In genomic region chr5:154352960-154353548, GRCh38 we compare ENCODE assay signal across 26 cellular contexts.
A peak's percentile ranks its signal among the peaks of the same experiment; 100 is the strongest.
DNase-seq lines count a peak whose midpoint lies in the region; ATAC-seq, FAIRE-seq and TF ChIP-seq lines count a peak whose summit lies in the region.
"Had no signal": no experiment of that assay in that cellular context is flagged by ENCODE, and none has a peak within 500 bp of the region (broad histone marks: within the 10 kb centered on the region; RNA-seq: fewer than 3 reads in every experiment).

No MANE protein-coding gene starts in this region.

- no peak overlapping the region for H3K4me2 ChIP-seq in IMR-90 (ENCODE audit: low read depth, low read length)
- no peak overlapping the region for H3K4me2 ChIP-seq in neuronal stem cell (ENCODE audit: insufficient read depth, low read length, poor library complexity, severe bottlenecking)
- H3K4me2 ChIP-seq: BLaER1 treated with 17β-estradiol and CSF1 and Interleukin-3, amounts not matched to agents 10 nM and 100 nM had no signal

- H3K23ac ChIP-seq in IMR-90 (ENCODE audit: low read depth, low read length): no peak overlapping the region; the same call in 1 of the 2 replicates
- no peak overlapping the region for H3K23ac ChIP-seq in neuronal stem cell (ENCODE audit: low read depth, low read length, poor library complexity)

- dilution Hi-C loops in IMR-90 (cut with HindIII; ENCODE audit: low sequenced_read_pairs, unreplicated experiment): no loop called here

- no peak for TF ChIP-seq POLR2A in IMR-90 (IDR thresholded peaks at IDR 0.05; ENCODE audit: low read depth, low read length)
- no peak for TF ChIP-seq POLR2A in testis (IDR thresholded peaks at IDR 0.05)
- TF ChIP-seq POLR2A in H54 (IDR thresholded peaks at IDR 0.05; ENCODE audit: low read depth, low read length): no peak

- H2AFZ ChIP-seq in IMR-90 (replicated peaks; ENCODE audit: low read length, poor library complexity) (no peak overlapping the region), neuronal stem cell (ENCODE audit: low read length) (no peak overlapping the region)

- ATAC-seq in IMR-90 (ENCODE audit: low read depth): no peak
- no peak for ATAC-seq in GM21390 (IDR thresholded peaks at IDR 0.05; ENCODE audit: unreplicated experiment)

- TF ChIP-seq RAD21 in IMR-90 (IDR thresholded peaks at IDR 0.05; ENCODE audit: low read length): no peak

- no peak overlapping the region for H4K5ac ChIP-seq in IMR-90 (ENCODE audit: low read depth, low read length)

- no peak for DNase-seq in IMR-90
- peak; percentile 79 for DNase-seq in choroid plexus epithelial cell (ENCODE audit: low read depth)
- DNase-seq in neuronal stem cell (ENCODE audit: low spot score): no peak
- DNase-seq in testis: peak; percentile 42
- DNase-seq in HuH-7.5 (ENCODE audit: low spot score): no peak
- no peak for DNase-seq in H54 (ENCODE audit: insufficient read length, low spot score)
- DNase-seq: AML-193; CD4-positive, alpha-beta memory T cell; COR-L47; DMS53; H7; Karpas-422; NCI-H1092 treated with DMSO at 0.1 percent for 48 hours; NCI-H1436; NCI-H187; NCI-H2081 treated with DMSO at 0.1 percent for 48 hours; NCI-H2171; NCI-H226; NCI-H510A; NCI-H69; Right ventricle myocardium superior; RPMI8226 had no signal

- no peak overlapping the region for H3K4me3 ChIP-seq in IMR-90 (ENCODE audit: insufficient read depth, low read depth, low read length)
- no peak overlapping the region for H3K4me3 ChIP-seq in choroid plexus epithelial cell (ENCODE audit: low read depth, low read length)
- H3K4me3 ChIP-seq in neuronal stem cell (ENCODE audit: low read length in 2 of 2): no peak overlapping the region
- no peak overlapping the region for H3K4me3 ChIP-seq in testis
- H3K4me3 ChIP-seq: BLaER1 treated with 17β-estradiol and CSF1 and Interleukin-3, amounts not matched to agents 10 nM and 100 nM; SJSA1 had no signal

- FAIRE-seq in H54 (lab: Jason Lieb, UNC): no peak
- FAIRE-seq: A204.1 had no signal

- H3K9ac ChIP-seq in IMR-90 (ENCODE audit: low read depth, low read length) (no peak overlapping the region), neuronal stem cell (ENCODE audit: low read depth, low read length, poor library complexity) (no peak overlapping the region)
- H3K9ac ChIP-seq: BLaER1 treated with 17β-estradiol and CSF1 and Interleukin-3, amounts not matched to agents 10 nM and 100 nM had no signal

- POLR2A ChIA-PET in IMR-90 (lab: Charles Lee; ENCODE audit: unreplicated experiment): no interaction called here

- intact Hi-C loops in IMR-90 (cut with micrococcal nuclease): no loop called here
- intact Hi-C loops in testis (cut with DNase I; ENCODE audit: low total_unique reads): no loop called here

- H4K91ac ChIP-seq in IMR-90 (ENCODE audit: insufficient read depth, low read depth, low read length) (peak overlapping the region; percentile 4; the same call in 1 of the 2 replicates), neuronal stem cell (ENCODE audit: low read depth, low read length, poor library complexity) (no peak overlapping the region)

- BruUV-seq in IMR-90 (replicated peaks; lab: Mats Ljungman, UMichigan): no TSS peak

- H3K4ac ChIP-seq in IMR-90 (ENCODE audit: low read depth, low read length) (peak overlapping the region; percentile 47; the same call in 1 of the 2 replicates), neuronal stem cell (ENCODE audit: low read length) (no peak overlapping the region)

- H3K9me3 ChIP-seq in IMR-90 (ENCODE audit: control insufficient read depth, insufficient read depth, low read length): no peaks in the 10 kb centered on the region
- no peaks in the 10 kb centered on the region for H3K9me3 ChIP-seq in neuronal stem cell (replicated peaks in 1 of 2; ENCODE audit: control insufficient read depth in 2 of 2, insufficient read depth in 1 of 2, low read depth in 1 of 2, low read length in 2 of 2)
- no peaks in the 10 kb centered on the region for H3K9me3 ChIP-seq in testis
- H3K9me3 ChIP-seq: BLaER1 treated with 17β-estradiol and CSF1 and Interleukin-3, amounts not matched to agents 10 nM and 100 nM; SJSA1 had no signal

- H2BK120ac ChIP-seq in IMR-90 (ENCODE audit: low read depth, low read length) (peak overlapping the region; percentile 16; the same call in 1 of the 2 replicates), neuronal stem cell (ENCODE audit: low read depth, low read length) (no peak overlapping the region)

- H2BK12ac ChIP-seq in neuronal stem cell (ENCODE audit: low read length): no peak overlapping the region

- H2BK5ac ChIP-seq in IMR-90 (ENCODE audit: low read depth, low read length, poor library complexity, severe bottlenecking) (no peak overlapping the region), neuronal stem cell (ENCODE audit: low read length) (no peak overlapping the region)

- H4K8ac ChIP-seq in IMR-90 (ENCODE audit: low read depth in 2 of 2, low read length in 2 of 2) (0 out of 4 replicates have a peak overlapping the region, but pooled peaks of 1 of the 2 experiments have one; percentile 12), neuronal stem cell (ENCODE audit: low read depth, low read length) (no peak overlapping the region)

- in situ Hi-C loops in IMR-90 (cut with MboI; ENCODE audit: low sequenced_read_pairs): no loop called here

- H3K18ac ChIP-seq in IMR-90 (ENCODE audit: low read depth, low read length): no peak overlapping the region
- peak overlapping the region; percentile 42 for H3K18ac ChIP-seq in neuronal stem cell (ENCODE audit: low read length)

- H3K36me3 ChIP-seq in IMR-90 (ENCODE audit: control insufficient read depth, insufficient read depth, low read length): no peaks in the 10 kb centered on the region
- H3K36me3 ChIP-seq in neuronal stem cell (replicated peaks in 1 of 2; ENCODE audit: control insufficient read depth in 2 of 2, insufficient read depth in 2 of 2, low read length in 2 of 2): no peaks in the 10 kb centered on the region
- H3K36me3 ChIP-seq in testis (ENCODE audit: low read depth, missing control alignments): no peaks in the 10 kb centered on the region
- H3K36me3 ChIP-seq: BLaER1 treated with 17β-estradiol and CSF1 and Interleukin-3, amounts not matched to agents 10 nM and 100 nM had no signal

- H3K9me1 ChIP-seq in IMR-90 (ENCODE audit: insufficient read depth, low read length): peaks cover 30% of the 10 kb centered on the region

- no peaks in the 10 kb centered on the region for H3K27me3 ChIP-seq in IMR-90 (ENCODE audit: control insufficient read depth, insufficient read depth, low read length)
- no peaks in the 10 kb centered on the region for H3K27me3 ChIP-seq in neuronal stem cell (ENCODE audit: control insufficient read depth in 3 of 3, insufficient read depth in 3 of 3, low read depth in 1 of 3, low read length in 3 of 3)
- H3K27me3 ChIP-seq in testis: no peaks in the 10 kb centered on the region
- H3K27me3 ChIP-seq: BLaER1 treated with 17β-estradiol and CSF1 and Interleukin-3, amounts not matched to agents 10 nM and 100 nM; SJSA1 had no signal

- CTCF ChIA-PET in IMR-90 (lab: Yijun Ruan, JAX): interaction anchor here (0.6 kb wide), 1 partner anchor 79 kb away, joined by 3 read pairs; no protein-coding TSS in a partner anchor

- TF ChIP-seq CTCF in IMR-90 (conservative IDR thresholded peaks at IDR 0.05; ENCODE audit: low read depth, low read length) (no peak), choroid plexus epithelial cell (conservative IDR thresholded peaks at IDR 0.05; ENCODE audit: low read depth, low read length) (no peak), testis (IDR thresholded peaks at IDR 0.05) (no peak)

- no peak overlapping the region; the same call in 1 of the 2 replicates for H2AK5ac ChIP-seq in IMR-90 (ENCODE audit: low read depth, low read length)
- H2AK5ac ChIP-seq in neuronal stem cell (ENCODE audit: low read depth, low read length): no peak overlapping the region

- no CpG with 5 or more reads among the region's 11 CpGs for WGBS in IMR-90 (ENCODE audit: extremely low coverage in 2 of 2, insufficient read length in 1 of 2), 2 experiments
- WGBS in neuronal stem cell (ENCODE audit: extremely low coverage in 2 of 2, insufficient read length in 2 of 2, insufficient replicate concordance in 1 of 2), 2 donors: no CpG with 5 or more reads among the region's 11 CpGs
- 45 to 52% methylated on average over 11 of the region's 11 CpGs for WGBS in testis, 2 donors

- no peak overlapping the region for H3K27ac ChIP-seq in IMR-90 (ENCODE audit: insufficient read depth, low read length)
- H3K27ac ChIP-seq in neuronal stem cell (replicated peaks; ENCODE audit: low read length): no peak overlapping the region
- peak overlapping the region; percentile 21 to 66 for H3K27ac ChIP-seq in testis
- H3K27ac ChIP-seq: BLaER1 treated with 17β-estradiol and CSF1 and Interleukin-3, amounts not matched to agents 10 nM and 100 nM; SJSA1 had no signal

- H2BK15ac ChIP-seq in IMR-90 (ENCODE audit: low read depth, low read length) (no peak overlapping the region), neuronal stem cell (ENCODE audit: low read length) (no peak overlapping the region)

- no peaks in the 10 kb centered on the region for H4K20me1 ChIP-seq in IMR-90 (ENCODE audit: insufficient read depth, low read length)
- H4K20me1 ChIP-seq: BLaER1 treated with 17β-estradiol and CSF1 and Interleukin-3, amounts not matched to agents 10 nM and 100 nM had no signal

- peaks cover 26% of the 10 kb centered on the region for H3K4me1 ChIP-seq in IMR-90 (ENCODE audit: control insufficient read depth, insufficient read depth, low read length)
- H3K4me1 ChIP-seq in neuronal stem cell (ENCODE audit: control insufficient read depth in 2 of 2, insufficient read depth in 1 of 2, low read depth in 1 of 2, low read length in 2 of 2): peaks cover 7 to 8% of the 10 kb centered on the region in 2 donors
- peaks cover 30% of the 10 kb centered on the region for H3K4me1 ChIP-seq in testis
- H3K4me1 ChIP-seq: BLaER1 treated with 17β-estradiol and CSF1 and Interleukin-3, amounts not matched to agents 10 nM and 100 nM had no signal

- no peak overlapping the region for H2AK9ac ChIP-seq in IMR-90 (replicated peaks; ENCODE audit: low read depth, low read length, poor library complexity)

- no peak overlapping the region for H3K56ac ChIP-seq in IMR-90 (ENCODE audit: extremely low read depth, insufficient read depth, low read length)

- H3K79me1 ChIP-seq in IMR-90 (ENCODE audit: low read depth in 1 of 2, low read length in 2 of 2) (peaks cover 20 to 61% of the 10 kb centered on the region in 2 experiments; a peak in 3 of 4 replicates), neuronal stem cell (ENCODE audit: low read depth, low read length) (no peaks in the 10 kb centered on the region)

- peak overlapping the region; percentile 23; the same call in 1 of the 2 replicates for H2BK20ac ChIP-seq in IMR-90 (ENCODE audit: low read depth, low read length)

- no peak overlapping the region; the same call in 1 of the 2 replicates for H3K14ac ChIP-seq in IMR-90 (replicated peaks; ENCODE audit: low read depth, low read length)
- no peak overlapping the region for H3K14ac ChIP-seq in neuronal stem cell (ENCODE audit: low read length)

TF ChIP-seq in IMR-90, 13 proteins besides CTCF, POLR2A, EP300 and RAD21:
- TF ChIP-seq SMC3 (IDR thresholded peaks at IDR 0.05; ENCODE audit: low read depth, low read length) (no peak), BHLHE40 (IDR thresholded peaks at IDR 0.05; ENCODE audit: low read depth, low read length) (no peak), MAFK (IDR thresholded peaks at IDR 0.05; ENCODE audit: low read depth, low read length) (peak; percentile 14; the same call in 1 of the 2 replicates), CEBPB (IDR thresholded peaks at IDR 0.05; ENCODE audit: low read depth, low read length) (no peak)

Comparison
In these comparisons a context has a peak if more than half of its experiments do, and no peak if none do; other contexts are left out.
1. DNase-seq: peak in choroid plexus epithelial cell (single experiment) and testis (single experiment); none in IMR-90 (single experiment), neuronal stem cell (single experiment), HuH-7.5 (single experiment) and H54 (single experiment).
2. H3K27ac ChIP-seq: peak in testis (2 of 2); none in IMR-90 (single experiment) and neuronal stem cell (single experiment).